Comparison of ENCODE assay signal across 1 cellular context in genomic region chr4:126850286-126850685, GRCh38.
TF ChIP-seq lines count a peak whose summit lies in the region.

No MANE protein-coding gene starts in this region.

TF ChIP-seq in SK-N-SH, 30 proteins besides CTCF, POLR2A, EP300 and RAD21 (continued from another document):
- TF ChIP-seq REST (IDR thresholded peaks at IDR 0.05; ENCODE audit: low read depth, low read length) (peak; percentile 67), FOSL2 (IDR thresholded peaks at IDR 0.05; ENCODE audit: borderline replicate concordance, low read depth) (peak; percentile 100), MAX (IDR thresholded peaks at IDR 0.05; ENCODE audit: low read depth) (peak; percentile 87)
